18 cellular contexts compared by ENCODE assay signal in the genomic region with DNA sequence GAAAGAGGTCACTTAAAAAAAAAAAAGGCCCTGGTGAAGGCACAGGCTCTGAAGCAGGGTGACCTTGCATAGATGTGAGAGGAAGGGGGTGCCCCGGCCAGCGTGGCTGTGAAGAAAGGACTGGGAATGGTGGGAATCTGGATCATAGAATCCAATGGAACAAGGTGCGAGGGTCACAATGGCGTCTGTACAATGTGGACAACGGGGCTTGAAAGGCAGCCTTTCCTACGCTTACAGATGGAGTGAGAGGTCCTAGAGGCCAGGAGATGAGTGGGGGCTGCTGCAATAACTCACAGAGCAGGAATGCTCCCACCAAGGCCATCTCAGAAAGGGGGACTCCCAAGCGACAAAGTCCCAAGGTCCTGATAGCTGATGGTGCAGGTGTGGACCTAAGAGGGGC.
DNase-seq lines count a peak whose midpoint lies in the region; ATAC-seq and TF ChIP-seq lines count a peak whose summit lies in the region.
"Had no signal": no experiment of that assay in that cellular context is flagged by ENCODE, and none has a peak within 500 bp of the region (broad histone marks: within the 10 kb centered on the region; RNA-seq: fewer than 3 reads in every experiment).

No MANE protein-coding gene starts in this region.

- TF ChIP-seq CTCF in endodermal cell (conservative IDR thresholded peaks at IDR 0.05) (no peak), osteoblast (IDR thresholded peaks at IDR 0.05; ENCODE audit: extremely low read depth, low read depth, low read length) (no peak)

- no peak overlapping the region for H2AFZ ChIP-seq in osteoblast (ENCODE audit: low read length)
- no peak overlapping the region for H2AFZ ChIP-seq in Karpas-422 (ENCODE audit: low read length)
- H2AFZ ChIP-seq: GM23248 had no signal

- H3K9ac ChIP-seq in endodermal cell (ENCODE audit: extremely low read depth, low read length, poor library complexity, severe bottlenecking) = no peak overlapping the region
- no peak overlapping the region for H3K9ac ChIP-seq in Karpas-422 (ENCODE audit: low read length)
- H3K9ac ChIP-seq: BLaER1, GM23248 had no signal

- no peak overlapping the region for H3K4me2 ChIP-seq in osteoblast (ENCODE audit: insufficient read depth, low read length)
- no peak overlapping the region for H3K4me2 ChIP-seq in Karpas-422 (ENCODE audit: low read depth, low read length, poor library complexity, severe bottlenecking)
- H3K4me2 ChIP-seq: BLaER1 had no signal

- H3K79me2 ChIP-seq in osteoblast (ENCODE audit: insufficient read depth, low read length) (no peaks in the 10 kb centered on the region), Karpas-422 (ENCODE audit: low read length) (no peaks in the 10 kb centered on the region)

- DNase-seq in activated T-cell treated with anti-CD3 and anti-CD28 coated beads, Interleukin-2, amount 50 U/mL, for 24 hours = peak; percentile 17
- DNase-seq in activated T-cell treated with anti-CD3 and anti-CD28 coated beads, Interleukin-2, amount 50 U/mL, for 4 hours = no peak
- DNase-seq in endodermal cell (peak; percentile 20), osteoblast (ENCODE audit: insufficient read length, low spot score, missing footprints) (peak; percentile 37), Karpas-422 (no peak), NCI-H1417 treated with DMSO at 0.1 percent for 48 hours (lab: John Stamatoyannopoulos, UW) (no peak)
- DNase-seq: 8988T; Calu3; CD8-positive, alpha-beta T cell; DND-41; EL; GM23248 had no signal

- H3K27ac ChIP-seq in endodermal cell (ENCODE audit: low read depth, low read length) = no peak overlapping the region
- H3K27ac ChIP-seq in osteoblast (ENCODE audit: low read depth, low read length) = no peak overlapping the region
- H3K27ac ChIP-seq in Karpas-422 (ENCODE audit: low read length) = no peak overlapping the region
- H3K27ac ChIP-seq: BLaER1, GM23248, HL-60 had no signal

- H3K9me3 ChIP-seq in endodermal cell (ENCODE audit: control insufficient read depth, low read length) (no peaks in the 10 kb centered on the region), osteoblast (ENCODE audit: low read depth, low read length) (no peaks in the 10 kb centered on the region), Karpas-422 (ENCODE audit: low read length) (peaks cover 24% of the 10 kb centered on the region)
- H3K9me3 ChIP-seq: BLaER1, HAP-1 had no signal

- H3K4me3 ChIP-seq in endodermal cell (ENCODE audit: low read length) (no peak overlapping the region), osteoblast (ENCODE audit: insufficient read depth, low read length) (no peak overlapping the region), Karpas-422 (ENCODE audit: low read length) (no peak overlapping the region)
- H3K4me3 ChIP-seq: BLaER1, GM12878, GM23248, HAP-1 had no signal

- 92 to 94% methylated on average over 4 to 7 of the region's 7 CpGs for WGBS in endodermal cell (ENCODE audit: insufficient coverage in 1 of 2, insufficient read length in 1 of 2), 2 experiments

- H3K27me3 ChIP-seq in endodermal cell (ENCODE audit: control insufficient read depth, insufficient read depth, low read length, poor library complexity, severe bottlenecking) (no peaks in the 10 kb centered on the region), osteoblast (ENCODE audit: insufficient read depth, low read length) (no peaks in the 10 kb centered on the region), Karpas-422 (ENCODE audit: low read length) (no peaks in the 10 kb centered on the region)
- H3K27me3 ChIP-seq: BLaER1 had no signal

- H3K9me2 ChIP-seq in Karpas-422 (replicated peaks; ENCODE audit: insufficient read depth, low read length) = no peaks in the 10 kb centered on the region

- H4K20me1 ChIP-seq in osteoblast (ENCODE audit: insufficient read depth, low read length) (no peaks in the 10 kb centered on the region), Karpas-422 (ENCODE audit: insufficient read depth, low read depth, low read length) (no peaks in the 10 kb centered on the region)
- H4K20me1 ChIP-seq: BLaER1 had no signal

- H3K27ac Mint-ChIP-seq in activated T-cell treated with anti-CD3 and anti-CD28 coated beads, Interleukin-2, amount 50 U/mL, for 24 hours = no peak overlapping the region
- no peak overlapping the region for H3K27ac Mint-ChIP-seq in endodermal cell
- H3K27ac Mint-ChIP-seq: CD14-positive monocyte; CD8-positive, alpha-beta T cell had no signal

- H3K4me1 ChIP-seq in endodermal cell (ENCODE audit: control insufficient read depth, insufficient read depth, low read length) (no peaks in the 10 kb centered on the region), osteoblast (ENCODE audit: insufficient read depth, low read length) (no peaks in the 10 kb centered on the region), Karpas-422 (ENCODE audit: low read length) (no peaks in the 10 kb centered on the region)
- H3K4me1 ChIP-seq: BLaER1, HAP-1 had no signal

- H3K36me3 Mint-ChIP-seq in activated T-cell treated with anti-CD3 and anti-CD28 coated beads, Interleukin-2, amount 50 U/mL, for 24 hours (ENCODE audit: low read depth) = peaks cover 82% of the 10 kb centered on the region
- H3K36me3 Mint-ChIP-seq in activated T-cell treated with anti-CD3 and anti-CD28 coated beads, Interleukin-2, amount 50 U/mL, for 4 hours (ENCODE audit: insufficient read depth) = peaks cover 31% of the 10 kb centered on the region
- H3K36me3 Mint-ChIP-seq in endodermal cell (ENCODE audit: low read depth) = no peaks in the 10 kb centered on the region

- H3K36me3 ChIP-seq in endodermal cell (ENCODE audit: control insufficient read depth, insufficient read depth, low read length) (no peaks in the 10 kb centered on the region), osteoblast (ENCODE audit: insufficient read depth, low read length) (peaks cover 31% of the 10 kb centered on the region), Karpas-422 (ENCODE audit: insufficient read depth, low read length) (no peaks in the 10 kb centered on the region)
- H3K36me3 ChIP-seq: HAP-1 had no signal

- no peaks in the 10 kb centered on the region for H3K4me1 Mint-ChIP-seq in activated T-cell treated with anti-CD3 and anti-CD28 coated beads, Interleukin-2, amount 50 U/mL, for 24 hours (ENCODE audit: low read depth)
- no peaks in the 10 kb centered on the region for H3K4me1 Mint-ChIP-seq in activated T-cell treated with anti-CD3 and anti-CD28 coated beads, Interleukin-2, amount 50 U/mL, for 4 hours (ENCODE audit: low read depth)
- no peaks in the 10 kb centered on the region for H3K4me1 Mint-ChIP-seq in endodermal cell
- H3K4me1 Mint-ChIP-seq: CD14-positive monocyte had no signal

- no peaks in the 10 kb centered on the region for H3K27me3 Mint-ChIP-seq in activated T-cell treated with anti-CD3 and anti-CD28 coated beads, Interleukin-2, amount 50 U/mL, for 24 hours
- H3K27me3 Mint-ChIP-seq in activated T-cell treated with anti-CD3 and anti-CD28 coated beads, Interleukin-2, amount 50 U/mL, for 4 hours (ENCODE audit: low read depth) = no peaks in the 10 kb centered on the region
- H3K27me3 Mint-ChIP-seq in endodermal cell (ENCODE audit: insufficient read depth) = peaks cover 3% of the 10 kb centered on the region

- H3K9me3 Mint-ChIP-seq in activated T-cell treated with anti-CD3 and anti-CD28 coated beads, Interleukin-2, amount 50 U/mL, for 24 hours = no peaks in the 10 kb centered on the region
- H3K9me3 Mint-ChIP-seq in activated T-cell treated with anti-CD3 and anti-CD28 coated beads, Interleukin-2, amount 50 U/mL, for 4 hours = no peaks in the 10 kb centered on the region
- no peaks in the 10 kb centered on the region for H3K9me3 Mint-ChIP-seq in endodermal cell
- H3K9me3 Mint-ChIP-seq: CD14-positive monocyte; CD8-positive, alpha-beta T cell had no signal

- no peak overlapping the region for H3K4me3 Mint-ChIP-seq in activated T-cell treated with anti-CD3 and anti-CD28 coated beads, Interleukin-2, amount 50 U/mL, for 24 hours
- H3K4me3 Mint-ChIP-seq in activated T-cell treated with anti-CD3 and anti-CD28 coated beads, Interleukin-2, amount 50 U/mL, for 4 hours = no peak overlapping the region
- H3K4me3 Mint-ChIP-seq in endodermal cell = no peak overlapping the region
- H3K4me3 Mint-ChIP-seq: CD14-positive monocyte; CD8-positive, alpha-beta T cell had no signal

- ATAC-seq in activated T-cell treated with anti-CD3 and anti-CD28 coated beads, Interleukin-2, amount 50 U/mL, for 4 hours = no peak
- ATAC-seq in HG03045 (IDR thresholded peaks at IDR 0.05; ENCODE audit: unreplicated experiment) = no peak
- ATAC-seq: CD8-positive, alpha-beta T cell; GM12878 had no signal

Comparison
In these comparisons a context has a peak if more than half of its experiments do, and no peak if none do; other contexts are left out.
1. DNase-seq: peak in activated T-cell treated with anti-CD3 and anti-CD28 coated beads, Interleukin-2, amount 50 U/mL, for 24 hours (single experiment), endodermal cell (single experiment) and osteoblast (single experiment); none in activated T-cell treated with anti-CD3 and anti-CD28 coated beads, Interleukin-2, amount 50 U/mL, for 4 hours (single experiment), Karpas-422 (single experiment) and NCI-H1417 treated with DMSO at 0.1 percent for 48 hours (single experiment).